In the genomic region with DNA sequence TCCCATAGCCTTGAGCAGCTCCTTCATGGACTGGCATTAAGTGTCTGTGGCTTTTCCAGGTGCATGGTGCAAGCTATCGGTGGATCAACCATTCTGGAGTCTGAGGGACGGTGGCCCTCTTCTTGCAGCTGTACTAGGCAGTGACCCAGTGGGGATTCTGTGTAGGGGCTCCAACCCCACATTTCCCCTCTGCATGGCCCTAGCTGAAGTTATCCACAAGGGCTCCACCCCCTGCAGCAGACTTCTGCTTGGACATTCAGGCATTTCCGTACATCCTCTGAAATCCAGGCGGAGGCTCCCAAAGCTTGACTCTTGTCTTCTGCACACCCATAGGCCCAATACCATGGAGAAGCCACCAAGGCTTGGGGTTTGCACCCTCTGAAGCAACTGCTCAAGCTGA, we compare ENCODE assay signal across 7 cellular contexts.
"Had no signal": no experiment of that assay in that cellular context is flagged by ENCODE, and none has a peak within 500 bp of the region (broad histone marks: within the 10 kb centered on the region; RNA-seq: fewer than 3 reads in every experiment).

No MANE protein-coding gene starts in this region.

- DNase-seq: IMR-90, KBM-7, KG1 had no signal

- H3K9ac ChIP-seq: KMS-11 had no signal

- H3K4me2 ChIP-seq: KMS-11 had no signal

- H3K27ac ChIP-seq: HL-60, KMS-11 had no signal

- ATAC-seq: HepG2 had no signal

- FAIRE-seq: HepG2, HTR-8/SVneo had no signal
